25 cellular contexts compared by ENCODE assay signal in genomic region chr3:107620534-107620933, GRCh38.
DNase-seq lines count a peak whose midpoint lies in the region; ATAC-seq, FAIRE-seq and TF ChIP-seq lines count a peak whose summit lies in the region.
"Had no signal": no experiment of that assay in that cellular context is flagged by ENCODE, and none has a peak within 500 bp of the region (broad histone marks: within the 10 kb centered on the region; RNA-seq: fewer than 3 reads in every experiment).

No MANE protein-coding gene starts in this region.

- H3K9me3 Mint-ChIP-seq in stimulated activated effector memory CD8-positive, alpha-beta T cell treated with anti-CD3 and anti-CD28 coated beads, Interleukin-12 subunit alpha, Interleukin-12 subunit beta, amount 100 ng/mL, for 72 hours = no peaks in the 10 kb centered on the region

- H3K9me3 ChIP-seq in suprapubic skin = no peaks in the 10 kb centered on the region
- H3K9me3 ChIP-seq: gastroesophageal sphincter, transverse colon had no signal

- H3K4me1 Mint-ChIP-seq in stimulated activated effector memory CD8-positive, alpha-beta T cell treated with anti-CD3 and anti-CD28 coated beads, Interleukin-12 subunit alpha, Interleukin-12 subunit beta, amount 100 ng/mL, for 72 hours = peaks cover 58% of the 10 kb centered on the region

- no peak for TF ChIP-seq EP300 in suprapubic skin (IDR thresholded peaks at IDR 0.05)

- TF ChIP-seq POLR2A in H54 (IDR thresholded peaks at IDR 0.05; ENCODE audit: low read depth, low read length) (no peak), suprapubic skin (IDR thresholded peaks at IDR 0.05) (no peak)

- H3K36me3 ChIP-seq in bronchial epithelial cell (ENCODE audit: control insufficient read depth, insufficient read depth, low read length) (no peaks in the 10 kb centered on the region), suprapubic skin (no peaks in the 10 kb centered on the region)
- H3K36me3 ChIP-seq: gastroesophageal sphincter, transverse colon, WERI-Rb-1 had no signal

- 67% methylated on average over 3 of the region's 3 CpGs for whole genome bisulfite sequencing in suprapubic skin

- H3K27ac Mint-ChIP-seq in stimulated activated effector memory CD8-positive, alpha-beta T cell treated with anti-CD3 and anti-CD28 coated beads, Interleukin-12 subunit alpha, Interleukin-12 subunit beta, amount 100 ng/mL, for 72 hours = no peak overlapping the region
- H3K27ac Mint-ChIP-seq: activated naive CD8-positive, alpha-beta T cell had no signal

- DNase-seq in H54 (ENCODE audit: insufficient read length, low spot score) (no peak), MV-4-11 (lab: John Stamatoyannopoulos, UW) (peak; percentile 21), bronchial epithelial cell (ENCODE audit: low read depth) (peak; percentile 20), suprapubic skin (ENCODE audit: low spot score in 2 of 2) (no peak)
- no peak for DNase-seq in stimulated activated effector memory CD8-positive, alpha-beta T cell treated with anti-CD3 and anti-CD28 coated beads, Interleukin-12 subunit alpha, Interleukin-12 subunit beta, amount 100 ng/mL, for 72 hours (ENCODE audit: low spot score in 2 of 2)
- DNase-seq: C1 segment of cervical spinal cord, DND-41, dorsolateral prefrontal cortex, Kasumi-1, mesenchymal stem cell, NCI-H1694 treated with DMSO at 0.1 percent for 48 hours, NCI-H2171 treated with DMSO at 0.1 percent for 48 hours, NCI-H524, nucleus accumbens, SW 1271, T-helper 9 cell, transverse colon, WERI-Rb-1 had no signal

- peak; percentile 75 for FAIRE-seq in H54 (lab: Jason Lieb, UNC)
- FAIRE-seq in bronchial epithelial cell (lab: Jason Lieb, UNC) = no peak
- FAIRE-seq: RCC 7860 had no signal

- no peak overlapping the region for H3K4me3 ChIP-seq in bronchial epithelial cell (ENCODE audit: low read depth, low read length)
- H3K4me3 ChIP-seq in suprapubic skin = no peak overlapping the region
- H3K4me3 ChIP-seq: dorsolateral prefrontal cortex, gastroesophageal sphincter, hepatocyte, transverse colon had no signal

- H3K27me3 ChIP-seq in bronchial epithelial cell (ENCODE audit: control insufficient read depth, insufficient read depth, low read length) (no peaks in the 10 kb centered on the region), suprapubic skin (no peaks in the 10 kb centered on the region)
- H3K27me3 ChIP-seq: dorsolateral prefrontal cortex, gastroesophageal sphincter, hepatocyte, transverse colon had no signal

- no peaks in the 10 kb centered on the region for H3K4me1 ChIP-seq in suprapubic skin

- no peak overlapping the region for H3K27ac ChIP-seq in suprapubic skin
- H3K27ac ChIP-seq: dorsolateral prefrontal cortex, gastroesophageal sphincter, hepatocyte, transverse colon, WERI-Rb-1 had no signal

- H3K36me3 Mint-ChIP-seq in stimulated activated effector memory CD8-positive, alpha-beta T cell treated with anti-CD3 and anti-CD28 coated beads, Interleukin-12 subunit alpha, Interleukin-12 subunit beta, amount 100 ng/mL, for 72 hours = no peaks in the 10 kb centered on the region

- ATAC-seq in stimulated activated effector memory CD8-positive, alpha-beta T cell treated with anti-CD3 and anti-CD28 coated beads, Interleukin-12 subunit alpha, Interleukin-12 subunit beta, amount 100 ng/mL, for 72 hours = peak; percentile 16
- ATAC-seq in GM21717 (IDR thresholded peaks at IDR 0.05; ENCODE audit: unreplicated experiment) (no peak), GM19328 (IDR thresholded peaks at IDR 0.05; ENCODE audit: unreplicated experiment) (no peak)
- ATAC-seq: gastroesophageal sphincter, left lobe of liver had no signal

- no peak overlapping the region for H3K4me3 Mint-ChIP-seq in stimulated activated effector memory CD8-positive, alpha-beta T cell treated with anti-CD3 and anti-CD28 coated beads, Interleukin-12 subunit alpha, Interleukin-12 subunit beta, amount 100 ng/mL, for 72 hours
- H3K4me3 Mint-ChIP-seq: activated naive CD8-positive, alpha-beta T cell had no signal

- TF ChIP-seq CTCF in bronchial epithelial cell (IDR thresholded peaks at IDR 0.05; ENCODE audit: insufficient read depth, low read length, severe bottlenecking) (no peak), suprapubic skin (IDR thresholded peaks at IDR 0.05) (no peak)

Comparison
In these comparisons a context has a peak if more than half of its experiments do, and no peak if none do; other contexts are left out.
1. DNase-seq: peak in MV-4-11 (single experiment) and bronchial epithelial cell (single experiment); none in H54 (single experiment), stimulated activated effector memory CD8-positive, alpha-beta T cell treated with anti-CD3 and anti-CD28 coated beads, Interleukin-12 subunit alpha, Interleukin-12 subunit beta, amount 100 ng/mL, for 72 hours (0 of 2) and suprapubic skin (0 of 2).